Comparison of ENCODE assay signal across 7 cellular contexts in the genomic region with DNA sequence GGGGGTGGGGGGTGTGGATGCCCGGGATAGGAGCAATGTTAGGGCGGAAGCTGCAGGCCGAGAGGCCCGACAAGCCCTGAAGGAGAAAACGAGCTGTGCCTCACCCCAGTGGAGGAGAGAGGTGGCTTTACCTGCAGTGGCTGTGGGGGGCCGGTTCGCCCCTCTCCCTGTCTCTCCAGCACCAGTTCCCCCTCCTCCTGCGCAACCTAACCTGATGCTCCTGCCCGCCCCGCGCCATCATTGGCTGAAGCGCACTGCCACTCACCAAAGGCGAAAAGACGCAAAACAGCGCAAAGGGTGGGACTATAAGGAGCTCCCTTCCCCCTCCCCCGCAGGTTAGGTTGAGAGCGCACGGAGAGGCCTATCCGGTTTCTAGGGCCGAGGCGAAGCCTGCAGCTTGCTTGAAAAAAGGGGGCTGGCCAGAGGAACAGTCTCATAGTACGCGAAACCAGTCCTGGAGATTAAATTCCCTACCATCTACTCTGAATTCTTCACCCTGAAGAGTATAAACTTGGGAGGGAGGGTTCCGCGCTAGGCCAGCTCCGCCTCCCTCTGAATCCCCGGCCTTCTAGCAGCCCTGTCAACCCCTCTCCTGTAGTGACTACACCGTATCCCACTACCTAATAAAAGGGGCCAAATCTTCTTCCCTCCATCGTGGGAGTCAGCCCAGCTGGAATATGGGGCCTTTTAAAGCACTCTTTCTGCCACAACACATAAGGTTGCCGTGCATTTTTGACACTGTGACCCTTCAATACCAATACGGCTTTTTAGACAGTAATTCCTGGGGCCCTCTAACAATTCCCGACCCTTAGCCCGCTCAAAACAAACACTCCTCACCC. TPM values are rescaled to one million over a fixed set of nuclear protein-coding genes. Genes with fewer than 3 reads are reported as not detected.
DNase-seq lines count a peak whose midpoint lies in the region; ATAC-seq and TF ChIP-seq lines count a peak whose summit lies in the region.

No MANE protein-coding gene starts in this region.

- peaks cover 90% of the 10 kb centered on the region for H3K79me2 ChIP-seq in hepatocyte

- WGBS in hepatocyte (ENCODE audit: low lambda C conversion rate, missing lambda C conversion rate): 4% methylated on average over 33 of the region's 33 CpGs

- H3K36me3 ChIP-seq in hepatocyte (replicated peaks; ENCODE audit: insufficient read depth, low read depth): no peaks in the 10 kb centered on the region

- DNase-seq in NCI-H2029 treated with DMSO at 0.1 percent for 48 hours (lab: John Stamatoyannopoulos, UW): peak; percentile 96
- DNase-seq in T1000 (lab: John Stamatoyannopoulos, UW): peak; percentile 93
- peak; percentile 99 for DNase-seq in astrocyte of the hippocampus (ENCODE audit: low read depth, low spot score)
- peak; percentile 99 for DNase-seq in hepatocyte (ENCODE audit: low spot score)
- peak; percentile 92 for DNase-seq in renal cortical epithelial cell (ENCODE audit: low read depth)

- no peak for TF ChIP-seq CTCF in hepatocyte (IDR thresholded peaks at IDR 0.05; ENCODE audit: poor library complexity)

- no peaks in the 10 kb centered on the region for H3K27me3 ChIP-seq in hepatocyte

- H2AFZ ChIP-seq in hepatocyte: peak overlapping the region; percentile 85

- peaks cover 22% of the 10 kb centered on the region for H3K4me1 ChIP-seq in hepatocyte (ENCODE audit: insufficient read depth)

- peak; percentile 99 for ATAC-seq in GM18511 (IDR thresholded peaks at IDR 0.05; ENCODE audit: unreplicated experiment)
- peak; percentile 94 for ATAC-seq in HG03025 (IDR thresholded peaks at IDR 0.05; ENCODE audit: low FRiP score, unreplicated experiment)

- no peaks in the 10 kb centered on the region for H3K9me2 ChIP-seq in hepatocyte (replicated peaks; ENCODE audit: insufficient read depth)

- H3K27ac ChIP-seq in hepatocyte: peak overlapping the region; percentile 93

- peaks cover 17% of the 10 kb centered on the region for H4K20me1 ChIP-seq in hepatocyte (ENCODE audit: insufficient read depth, poor library complexity, severe bottlenecking)

- H3K4me2 ChIP-seq in hepatocyte: peak overlapping the region; percentile 92

- H3K4me3 ChIP-seq in hepatocyte: peak overlapping the region; percentile 90

- H3K9me3 ChIP-seq in hepatocyte (ENCODE audit: low read depth): no peaks in the 10 kb centered on the region

RNA-seq across cellular contexts. Expression of gene CHD8, which starts 18.6 kb away (rescaled TPM):
- total RNA-seq in hepatocyte: 41.8 and 50.9 TPM in 2 replicates
- polyA plus RNA-seq in hepatocyte: 22.1 and 24.1 TPM in 2 replicates
- 42.4 and 92.8 TPM in 2 replicates for total RNA-seq in renal cortical epithelial cell

RNA-seq across cellular contexts. Expression of gene RAB2B, which starts 39.5 kb away (rescaled TPM):
- total RNA-seq in hepatocyte: 20.7 and 23.4 TPM in 2 replicates
- 12.8 and 14.7 TPM in 2 replicates for polyA plus RNA-seq in hepatocyte
- total RNA-seq in renal cortical epithelial cell: 25.2 and 32.1 TPM in 2 replicates

RNA-seq across cellular contexts. Expression of gene TOX4, which starts 39.7 kb away (rescaled TPM):
- total RNA-seq in hepatocyte (51.9 and 55.5 TPM in 2 replicates), renal cortical epithelial cell (25.4 and 59.0 TPM in 2 replicates)
- 42.5 and 50.8 TPM in 2 replicates for polyA plus RNA-seq in hepatocyte

RNA-seq across cellular contexts. Expression of gene SUPT16H, which starts 53.5 kb away (rescaled TPM):
- total RNA-seq in hepatocyte: 58.1 and 62.8 TPM in 2 replicates
- polyA plus RNA-seq in hepatocyte: 44.2 and 54.6 TPM in 2 replicates
- 60.1 and 102 TPM in 2 replicates for total RNA-seq in renal cortical epithelial cell

Comparison
In these comparisons a context has a peak if more than half of its experiments do, and no peak if none do; other contexts are left out.
1. Peak in every context shown above with its lines: DNase-seq, ATAC-seq, H3K4me3 ChIP-seq and H3K27ac ChIP-seq.